In genomic region chr15:63945005-63945788, GRCh38 we compare ENCODE assay signal across 8 cellular contexts.
DNase-seq lines count a peak whose midpoint lies in the region; ATAC-seq and TF ChIP-seq lines count a peak whose summit lies in the region.

No MANE protein-coding gene starts in this region.

- in situ Hi-C loops in transverse colon (cut with MboI; ENCODE audit: low pct_ligation_motif_present in 1 of 4, low pct_unique_long_range_greater_than_20kb in 1 of 4, low sequenced_read_pairs in 3 of 4) = loop anchor here in 2 of 4 donors (5.0 to 25.0 kb wide), 2 partner anchors 87 to 117 kb away; no protein-coding TSS in a partner anchor

- H3K36me3 ChIP-seq in transverse colon = no peaks in the 10 kb centered on the region

- H3K36me3 Mint-ChIP-seq in Calu3 (ENCODE audit: insufficient read depth, unreplicated experiment) (peaks cover 3% of the 10 kb centered on the region), osteocyte (ENCODE audit: unreplicated experiment) (peaks cover 2% of the 10 kb centered on the region)

- intact Hi-C loops in Calu3 (cut with micrococcal nuclease; ENCODE audit: unreplicated experiment) (loop anchor here (1.0 to 2.0 kb wide), 2 partner anchors 101 to 122 kb away; partner anchors contain the start of gene DAPK2), transverse colon (cut with DNase I; ENCODE audit: low total_unique reads) (loop anchor here (5.0 kb wide), 1 partner anchor 102 kb away; the partner anchor contains the start of gene DAPK2)

- TF ChIP-seq EP300 in transverse colon (IDR thresholded peaks at IDR 0.05; ENCODE audit: low read depth) = no peak

- H3K27ac Mint-ChIP-seq in Calu3 (ENCODE audit: unreplicated experiment) (peak overlapping the region; percentile 53), osteocyte (ENCODE audit: unreplicated experiment) (no peak overlapping the region)

- CTCF ChIA-PET in Calu3 (lab: Charles Lee) = interaction anchor here (0.6 to 3.3 kb wide), 12 partner anchors 12 to 335 kb away, joined by 3 to 39 read pairs (median 4); partner anchors contain the start of genes CIAO2A and DAPK2

- TF ChIP-seq POLR2A in transverse colon (IDR thresholded peaks at IDR 0.05) = no peak

- H3K4me1 ChIP-seq in foreskin keratinocyte = peaks cover 12% of the 10 kb centered on the region
- H3K4me1 ChIP-seq in transverse colon = peaks cover 0 to 10% (median 1%) of the 10 kb centered on the region in 4 donors

- peak; percentile 81 for ATAC-seq in foreskin keratinocyte
- ATAC-seq in HG03565 (IDR thresholded peaks at IDR 0.05; ENCODE audit: unreplicated experiment) = no peak

- no peak overlapping the region for H3K4me3 ChIP-seq in transverse colon

- DNase-seq in Calu3 (peak; percentile 86), HK-2 (ENCODE audit: unreplicated experiment) (peak; percentile 28), SHP77 treated with DMSO at 0.1 percent for 48 hours (lab: John Stamatoyannopoulos, UW) (peak; percentile 23), foreskin keratinocyte (peak; percentile 42 to 58), osteocyte (ENCODE audit: extremely low spot score, unreplicated experiment) (peak; percentile 86), transverse colon (peak; percentile 83)
- peak; percentile 55 for DNase-seq in activated effector memory CD4-positive, alpha-beta T cell treated with Interleukin-2 at 50 U/mL for 16 hours

- no peak overlapping the region for H3K4me3 Mint-ChIP-seq in Calu3 (ENCODE audit: low read depth, unreplicated experiment)
- H3K4me3 Mint-ChIP-seq in osteocyte (ENCODE audit: unreplicated experiment) = no peak overlapping the region

- H3K4me1 Mint-ChIP-seq in Calu3 (ENCODE audit: low read depth, unreplicated experiment) (peaks cover 16% of the 10 kb centered on the region), osteocyte (ENCODE audit: unreplicated experiment) (peaks cover 28% of the 10 kb centered on the region)

- H3K9me3 ChIP-seq in transverse colon = no peaks in the 10 kb centered on the region

- peaks cover 12% of the 10 kb centered on the region for H3K27me3 Mint-ChIP-seq in Calu3 (ENCODE audit: unreplicated experiment)
- no peaks in the 10 kb centered on the region for H3K27me3 Mint-ChIP-seq in osteocyte (ENCODE audit: unreplicated experiment)

- no peak overlapping the region for H3K27ac ChIP-seq in foreskin keratinocyte
- H3K27ac ChIP-seq in transverse colon = no peak overlapping the region

- TF ChIP-seq CTCF in Calu3 (IDR thresholded peaks at IDR 0.05; ENCODE audit: unreplicated experiment) (peak; percentile 94), foreskin keratinocyte (conservative IDR thresholded peaks at IDR 0.05) (peak; percentile 92), osteocyte (IDR thresholded peaks at IDR 0.05) (peak; percentile 90), transverse colon (IDR thresholded peaks at IDR 0.05) (peak; percentile 90 to 96 (median 94))

- BruUV-seq in Calu3 (replicated peaks; lab: Mats Ljungman, UMichigan) = no TSS peak

- H3K9me3 Mint-ChIP-seq in Calu3 (ENCODE audit: low read depth, unreplicated experiment) (no peaks in the 10 kb centered on the region), osteocyte (ENCODE audit: unreplicated experiment) (no peaks in the 10 kb centered on the region)

- H3K27me3 ChIP-seq in foreskin keratinocyte (no peaks in the 10 kb centered on the region), transverse colon (no peaks in the 10 kb centered on the region)

- 50% methylated on average over 8 of the region's 8 CpGs; no CpG with 5 or more reads in 1 of the 2 donors for WGBS in transverse colon (ENCODE audit: low coverage in 1 of 2), 2 donors

Comparison
In these comparisons a context has a peak if more than half of its experiments do, and no peak if none do; other contexts are left out.
1. DNase-seq: peak in every context shown above with its lines; median percentile 86 in Calu3; 86 in osteocyte; 83 in transverse colon; 55 in activated effector memory CD4-positive, alpha-beta T cell treated with Interleukin-2 at 50 U/mL for 16 hours; 50 in foreskin keratinocyte; 28 in HK-2; 23 in SHP77 treated with DMSO at 0.1 percent for 48 hours.